In the genomic region with DNA sequence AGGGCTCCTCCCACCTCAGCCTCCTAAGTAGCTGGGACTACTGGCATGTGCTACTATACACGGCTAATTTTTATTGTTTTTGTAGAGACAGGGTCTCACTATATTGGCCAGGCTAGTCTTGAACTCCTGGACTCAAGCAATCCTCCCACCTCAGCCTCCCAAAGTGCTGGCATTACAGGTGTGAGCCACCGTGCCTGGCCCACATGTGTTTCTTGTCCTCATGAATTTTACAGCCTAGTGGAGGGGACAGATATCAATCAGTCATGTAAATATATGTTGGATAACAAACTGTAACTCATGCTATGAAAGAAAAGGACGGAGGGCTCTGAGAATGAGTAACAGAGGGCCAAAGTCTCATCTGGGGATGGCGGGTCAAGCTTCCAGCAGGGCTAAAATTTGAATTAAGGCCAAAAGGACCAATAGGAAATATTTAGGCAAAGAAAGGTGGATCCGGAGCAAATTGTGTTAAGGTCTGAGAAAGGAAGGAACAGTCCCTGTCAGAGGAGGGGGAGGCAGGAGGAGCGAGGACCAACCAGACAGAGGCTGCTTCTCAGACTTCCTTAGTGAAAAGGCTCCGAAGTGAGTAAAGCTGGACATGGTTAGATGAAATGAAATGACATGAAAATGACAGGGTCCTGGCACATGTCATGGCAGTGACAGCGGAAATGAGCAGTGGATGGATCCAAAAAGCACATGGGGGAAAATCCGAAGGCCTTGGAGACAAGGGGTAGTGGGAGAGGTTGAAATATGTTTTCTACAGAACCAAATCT, we compare ENCODE assay signal across 24 cellular contexts. TPM values are rescaled to one million over a fixed set of nuclear protein-coding genes. Genes with fewer than 3 reads are reported as not detected.
"Had no signal": no experiment of that assay in that cellular context is flagged by ENCODE, and none has a peak within 500 bp of the region (broad histone marks: within the 10 kb centered on the region; RNA-seq: fewer than 3 reads in every experiment).

No MANE protein-coding gene starts in this region.

- H3K4me3 ChIP-seq: esophagus squamous epithelium had no signal

- H3K36me3 Mint-ChIP-seq: brain, type B pancreatic cell had no signal

- H3K27me3 ChIP-seq: esophagus squamous epithelium had no signal

- H3K9me3 Mint-ChIP-seq: activated naive CD8-positive, alpha-beta T cell treated with anti-CD3 and anti-CD28 coated beads, Interleukin-2, amount 50 U/mL, for 24 hours; brain; central memory CD8-positive, alpha-beta T cell; nephron; stimulated activated naive CD8-positive, alpha-beta T cell treated with anti-CD3 and anti-CD28 coated beads, Interleukin-15, amount 100 ng/mL, for 72 hours; type B pancreatic cell had no signal

- H3K36me3 ChIP-seq: esophagus squamous epithelium had no signal

- DNase-seq: activated CD4-positive, alpha-beta T cell treated with anti-CD3 and anti-CD28 coated beads for 36 hours; activated CD4-positive, alpha-beta T cell treated with anti-CD3 and anti-CD28 coated beads, Interleukin-2, amount 50 U/mL, for 48 hours; activated naive CD8-positive, alpha-beta T cell treated with anti-CD3 and anti-CD28 coated beads, Interleukin-2, amount 50 U/mL, for 24 hours; activated T-cell treated with anti-CD3 and anti-CD28 coated beads for 4 hours; anterior cingulate cortex; cortex of kidney; effector CD4-positive, alpha-beta T cell; esophagus squamous epithelium; hippocampal formation; islet precursor cell; mammary epithelial cell; midbrain; retina; stimulated activated CD4-positive, alpha-beta T cell treated with anti-CD3 and anti-CD28 coated beads, Interleukin-15, amount 100 ng/mL, for 24 hours; stimulated activated CD4-positive, alpha-beta T cell treated with anti-CD3 and anti-CD28 coated beads, Interleukin-2, amount 100 ng/mL, for 48 hours; stimulated activated naive CD8-positive, alpha-beta T cell treated with anti-CD3 and anti-CD28 coated beads, Interleukin-15, amount 100 ng/mL, for 72 hours had no signal

- ATAC-seq: activated CD4-positive, alpha-beta T cell treated with anti-CD3 and anti-CD28 coated beads for 36 hours; activated naive CD8-positive, alpha-beta T cell treated with anti-CD3 and anti-CD28 coated beads, Interleukin-2, amount 50 U/mL, for 24 hours; stimulated activated naive CD8-positive, alpha-beta T cell treated with anti-CD3 and anti-CD28 coated beads, Interleukin-15, amount 100 ng/mL, for 72 hours had no signal

- H3K4me3 Mint-ChIP-seq: activated CD4-positive, alpha-beta T cell treated with anti-CD3 and anti-CD28 coated beads for 36 hours; activated naive CD8-positive, alpha-beta T cell treated with anti-CD3 and anti-CD28 coated beads, Interleukin-2, amount 50 U/mL, for 24 hours; brain; central memory CD8-positive, alpha-beta T cell; nephron; stimulated activated naive CD8-positive, alpha-beta T cell treated with anti-CD3 and anti-CD28 coated beads, Interleukin-15, amount 100 ng/mL, for 72 hours; type B pancreatic cell had no signal

- H3K27ac Mint-ChIP-seq: activated CD4-positive, alpha-beta T cell treated with anti-CD3 and anti-CD28 coated beads for 36 hours; activated naive CD8-positive, alpha-beta T cell treated with anti-CD3 and anti-CD28 coated beads, Interleukin-2, amount 50 U/mL, for 24 hours; brain; nephron; type B pancreatic cell had no signal

- H3K9me3 ChIP-seq: esophagus squamous epithelium had no signal

- H3K27me3 Mint-ChIP-seq: activated CD4-positive, alpha-beta T cell treated with anti-CD3 and anti-CD28 coated beads for 36 hours; activated naive CD8-positive, alpha-beta T cell treated with anti-CD3 and anti-CD28 coated beads, Interleukin-2, amount 50 U/mL, for 24 hours; central memory CD8-positive, alpha-beta T cell; stimulated activated naive CD8-positive, alpha-beta T cell treated with anti-CD3 and anti-CD28 coated beads, Interleukin-15, amount 100 ng/mL, for 72 hours; type B pancreatic cell had no signal

RNA-seq across cellular contexts. Expression of gene PDZD9, which starts 3.8 kb away (rescaled TPM):
- total RNA-seq: activated CD4-positive, alpha-beta T cell treated with anti-CD3 and anti-CD28 coated beads for 36 hours; esophagus squamous epithelium; mammary epithelial cell; omental fat pad; posterior vena cava; T-helper 2 cell treated with Interferon-gamma antibody and Interleukin-4, amounts not matched to agents 100 ng/mL and 5 ng/mL, for 36 hours; temporal lobe had no signal
